In genomic region chr6:73310503-73310845, GRCh38 we compare ENCODE assay signal across 10 cellular contexts. TPM values are rescaled to one million over a fixed set of nuclear protein-coding genes. Genes with fewer than 3 reads are reported as not detected.
DNase-seq lines count a peak whose midpoint lies in the region; TF ChIP-seq lines count a peak whose summit lies in the region.
"Not testable (repeated sequence)": the region's sequence is repeated elsewhere in the genome, so short reads cannot be mapped to it uniquely, and the experiment has no call there.
"Had no signal": no experiment of that assay in that cellular context is flagged by ENCODE, and none has a peak within 500 bp of the region (broad histone marks: within the 10 kb centered on the region; RNA-seq: fewer than 3 reads in every experiment).

No MANE protein-coding gene starts in this region.

- 31% methylated on average over 4 of the region's 4 CpGs for WGBS in mammary epithelial cell (ENCODE audit: low coverage, missing lambda C conversion rate)
- 8 to 12% methylated on average over 4 of the region's 4 CpGs for WGBS in sigmoid colon, 2 donors

- TF ChIP-seq EP300 in sigmoid colon (IDR thresholded peaks at IDR 0.05): not testable (repeated sequence)

- H3K27me3 Mint-ChIP-seq in activated CD4-positive, alpha-beta memory T cell treated with anti-CD3 and anti-CD28 coated beads for 36 hours: peaks cover 23% of the 10 kb centered on the region
- H3K27me3 Mint-ChIP-seq in mesothelial cell of epicardium (ENCODE audit: low read depth): not testable (repeated sequence)

- H3K27ac ChIP-seq in mammary epithelial cell (ENCODE audit: insufficient read depth, low read depth, low read length); uterus: not testable (repeated sequence)
- H3K27ac ChIP-seq in sigmoid colon: peak overlapping the region in 3 of 4 donors; percentile 48 to 66 (median 54)

- H2AFZ ChIP-seq in Loucy (ENCODE audit: low read length): peak overlapping the region; percentile 98
- H2AFZ ChIP-seq in mammary epithelial cell (ENCODE audit: low read depth, low read length): peak overlapping the region; percentile 99

- not testable (repeated sequence) for H3K27me3 ChIP-seq in GM06990 (replicated peaks; ENCODE audit: control insufficient read depth, insufficient read depth, low read length); Loucy (ENCODE audit: insufficient read depth, low read length, poor library complexity, severe bottlenecking); mammary epithelial cell (ENCODE audit: insufficient read depth, low read length); uterus
- H3K27me3 ChIP-seq in sigmoid colon: peaks cover 4 to 13% (median 9%) of the 10 kb centered on the region in 3 donors

- TF ChIP-seq POLR2A in sigmoid colon (IDR thresholded peaks at IDR 0.05); uterus (IDR thresholded peaks at IDR 0.05): not testable (repeated sequence)

- H3K4me2 ChIP-seq in Loucy (ENCODE audit: low read depth, low read length, poor library complexity, severe bottlenecking) (peak overlapping the region; percentile 97), mammary epithelial cell (ENCODE audit: insufficient read depth, low read depth, low read length) (peak overlapping the region; percentile 99)

- TF ChIP-seq CTCF in GM06990 (IDR thresholded peaks at IDR 0.05; ENCODE audit: insufficient read depth, low read length, poor library complexity, severe bottlenecking); Loucy (conservative IDR thresholded peaks at IDR 0.05; ENCODE audit: low read length); mammary epithelial cell (conservative IDR thresholded peaks at IDR 0.05 in 1 of 2, IDR thresholded peaks at IDR 0.05 in 1 of 2; ENCODE audit: extremely low read depth in 1 of 2, insufficient read depth in 1 of 2, low read depth in 1 of 2, low read length in 2 of 2); fibroblast of villous mesenchyme (IDR thresholded peaks at IDR 0.05; ENCODE audit: insufficient read depth, low read depth, low read length); mesothelial cell of epicardium (IDR thresholded peaks at IDR 0.05; ENCODE audit: unreplicated experiment); sigmoid colon (IDR thresholded peaks at IDR 0.05); uterus (IDR thresholded peaks at IDR 0.05): not testable (repeated sequence)

- intact Hi-C loops in activated CD4-positive, alpha-beta memory T cell treated with anti-CD3 and anti-CD28 coated beads for 36 hours (cut with micrococcal nuclease): loop anchor here (2.0 to 10.0 kb wide), 2 partner anchors 78 to 686 kb away; partner anchors contain the start of gene KCNQ5
- intact Hi-C loops in mammary epithelial cell (cut with micrococcal nuclease); sigmoid colon (cut with DNase I); uterus (cut with DNase I; ENCODE audit: low total_unique reads): not testable (repeated sequence)

- H3K4me1 Mint-ChIP-seq in activated CD4-positive, alpha-beta memory T cell treated with anti-CD3 and anti-CD28 coated beads for 36 hours (ENCODE audit: low read depth): peaks cover 19% of the 10 kb centered on the region
- peaks cover 32% of the 10 kb centered on the region for H3K4me1 Mint-ChIP-seq in mesothelial cell of epicardium

- not testable (repeated sequence) for H3K9me3 ChIP-seq in Loucy (ENCODE audit: insufficient read depth, low read depth, low read length); mammary epithelial cell (replicated peaks; ENCODE audit: insufficient read depth, low read length); sigmoid colon; uterus

- H3K9me2 ChIP-seq in Loucy (replicated peaks; ENCODE audit: low read depth, low read length): not testable (repeated sequence)

- peak overlapping the region; percentile 77 for H3K27ac Mint-ChIP-seq in activated CD4-positive, alpha-beta memory T cell treated with anti-CD3 and anti-CD28 coated beads for 36 hours
- peak overlapping the region; percentile 96 for H3K27ac Mint-ChIP-seq in mesothelial cell of epicardium

- not testable (repeated sequence) for H4K20me1 ChIP-seq in Loucy (ENCODE audit: insufficient read depth, low read length, poor library complexity, severe bottlenecking); mammary epithelial cell (ENCODE audit: insufficient read depth, low read length)

- POLR2A ChIA-PET in activated CD4-positive, alpha-beta memory T cell treated with anti-CD3 and anti-CD28 coated beads for 36 hours (lab: Charles Lee): not testable (repeated sequence)

- not testable (repeated sequence) for H3F3A ChIP-seq in Loucy (ENCODE audit: low read depth)

- H3K4me1 ChIP-seq in Loucy (ENCODE audit: insufficient read depth, low read length, poor library complexity, severe bottlenecking): peaks cover 24% of the 10 kb centered on the region
- H3K4me1 ChIP-seq in mammary epithelial cell (ENCODE audit: insufficient read depth, low read length): peaks cover 12% of the 10 kb centered on the region
- peaks cover 0 to 22% (median 14%) of the 10 kb centered on the region in 4 donors for H3K4me1 ChIP-seq in sigmoid colon
- H3K4me1 ChIP-seq in uterus: not testable (repeated sequence)

- peak overlapping the region; percentile 91 for H3K4me3 Mint-ChIP-seq in activated CD4-positive, alpha-beta memory T cell treated with anti-CD3 and anti-CD28 coated beads for 36 hours
- peak overlapping the region; percentile 96 for H3K4me3 Mint-ChIP-seq in mesothelial cell of epicardium

- dilution Hi-C loops in mammary epithelial cell (cut with HindIII; ENCODE audit: low sequenced_read_pairs): not testable (repeated sequence)

- CTCF ChIA-PET in activated CD4-positive, alpha-beta memory T cell treated with anti-CD3 and anti-CD28 coated beads for 36 hours (lab: Charles Lee): interaction anchor here (3.4 kb wide), 1 partner anchor 17 kb away, joined by 15 read pairs; no protein-coding TSS in a partner anchor
- CTCF ChIA-PET in mammary epithelial cell (lab: Charles Lee; ENCODE audit: low non-redundant PET): not testable (repeated sequence)

- H3K9ac ChIP-seq in Loucy (ENCODE audit: low read depth, low read length, poor library complexity, severe bottlenecking): peak overlapping the region; percentile 92
- not testable (repeated sequence) for H3K9ac ChIP-seq in mammary epithelial cell (ENCODE audit: insufficient read depth, low read length)

- peak overlapping the region; percentile 88 for H3K4me3 ChIP-seq in GM06990 (replicated peaks; ENCODE audit: low read depth, low read length)
- H3K4me3 ChIP-seq in Loucy (ENCODE audit: low read length, poor library complexity, severe bottlenecking): peak overlapping the region; percentile 95
- peak overlapping the region; percentile 66 to 71 (median 66) for H3K4me3 ChIP-seq in mammary epithelial cell (replicated peaks in 1 of 3; ENCODE audit: insufficient read depth in 1 of 3, low read depth in 2 of 3, low read length in 3 of 3)
- H3K4me3 ChIP-seq in fibroblast of villous mesenchyme (ENCODE audit: low read depth, low read length): peak overlapping the region; percentile 66
- H3K4me3 ChIP-seq in sigmoid colon: peak overlapping the region; percentile 48 to 59 (median 56)
- H3K4me3 ChIP-seq in uterus: peak overlapping the region; percentile 60 to 63

- BruUV-seq in mammary epithelial cell (replicated peaks; lab: Mats Ljungman, UMichigan): not testable (repeated sequence)

- in situ Hi-C loops in mammary epithelial cell (cut with MboI; ENCODE audit: low sequenced_read_pairs in 2 of 2): not testable (repeated sequence)

- not testable (repeated sequence) for DNase-seq in GM06990 (ENCODE audit: extremely low read depth, insufficient read length); activated CD4-positive, alpha-beta memory T cell treated with anti-CD3 and anti-CD28 coated beads for 36 hours; mammary epithelial cell; fibroblast of villous mesenchyme (ENCODE audit: low read depth); mesothelial cell of epicardium (ENCODE audit: low spot score in 2 of 2, unreplicated experiment in 2 of 2); sigmoid colon; uterus

- H3K36me3 Mint-ChIP-seq in activated CD4-positive, alpha-beta memory T cell treated with anti-CD3 and anti-CD28 coated beads for 36 hours: not testable (repeated sequence)
- H3K36me3 Mint-ChIP-seq in mesothelial cell of epicardium: peaks cover 30% of the 10 kb centered on the region

- H3K36me3 ChIP-seq in GM06990 (ENCODE audit: control insufficient read depth, insufficient read depth, low read length); Loucy (ENCODE audit: insufficient read depth, low read length); mammary epithelial cell (ENCODE audit: insufficient read depth, low read length); sigmoid colon; uterus: not testable (repeated sequence)

- H3K79me2 ChIP-seq in Loucy (ENCODE audit: insufficient read depth, low read length) (peaks cover 37% of the 10 kb centered on the region), mammary epithelial cell (ENCODE audit: insufficient read depth, low read length) (peaks cover 19% of the 10 kb centered on the region)

- H3K9me3 Mint-ChIP-seq in activated CD4-positive, alpha-beta memory T cell treated with anti-CD3 and anti-CD28 coated beads for 36 hours: not testable (repeated sequence)
- peaks cover 24% of the 10 kb centered on the region for H3K9me3 Mint-ChIP-seq in mesothelial cell of epicardium

RNA-seq across cellular contexts. Expression of gene DPPA5, which starts 43.6 kb away (rescaled TPM):
- not detected for total RNA-seq in activated CD4-positive, alpha-beta memory T cell treated with anti-CD3 and anti-CD28 coated beads for 36 hours
- total RNA-seq in mammary epithelial cell (not detected), fibroblast of villous mesenchyme (not detected in 2 replicates), mesothelial cell of epicardium (not detected in 3 replicates), sigmoid colon (not detected), uterus (not detected)
- polyA plus RNA-seq in mammary epithelial cell (not detected), sigmoid colon (not detected)
- polyA minus RNA-seq in mammary epithelial cell: not detected
- total RNA-seq: HepG2, SJCRH30 had no signal
- polyA plus RNA-seq: HepG2 had no signal

RNA-seq across cellular contexts. Expression of gene KHDC1, which starts 47.5 kb away (rescaled TPM):
- 1 to 10 TPM; 4.0 to 4.6 TPM for total RNA-seq in activated CD4-positive, alpha-beta memory T cell treated with anti-CD3 and anti-CD28 coated beads for 36 hours
- 1 to 10 TPM in 1 of 2 donors, under 1 TPM in 1; 0.71 to 1.2 TPM for total RNA-seq in mammary epithelial cell
- 3.6 TPM for polyA plus RNA-seq in mammary epithelial cell
- polyA minus RNA-seq in mammary epithelial cell: 10.1 TPM
- 2.6 and 3.9 TPM in 2 replicates for total RNA-seq in fibroblast of villous mesenchyme
- total RNA-seq in mesothelial cell of epicardium: 9.5 to 10.2 TPM (median 10.2 TPM) in 3 replicates
- total RNA-seq in sigmoid colon: 1 to 10 TPM in 3 of 4 donors, under 1 TPM in 1; 0.95 to 2.1 (median 1.4) TPM
- 1 to 10 TPM in 2 of 3 donors, not detected in 1; 1.2 to 2.0 TPM for polyA plus RNA-seq in sigmoid colon
- total RNA-seq in uterus: 1 to 10 TPM in 3 of 4 donors, not detected in 1; 1.0 to 4.8 (median 1.8) TPM
- total RNA-seq: HepG2, SJCRH30 had no signal
- polyA plus RNA-seq: HepG2 had no signal

RNA-seq across cellular contexts. Expression of gene KHDC3L, which starts 52.0 kb away (rescaled TPM):
- not detected for total RNA-seq in activated CD4-positive, alpha-beta memory T cell treated with anti-CD3 and anti-CD28 coated beads for 36 hours
- total RNA-seq in mammary epithelial cell (not detected), fibroblast of villous mesenchyme (not detected in 2 replicates), mesothelial cell of epicardium (0.27 TPM in 1 of 3 replicates, not detected in the others), sigmoid colon (not detected), uterus (under 1 TPM in 1 of 4 donors, not detected in 3; 0.28 TPM)
- polyA plus RNA-seq in mammary epithelial cell (not detected), sigmoid colon (not detected)
- not detected for polyA minus RNA-seq in mammary epithelial cell
- total RNA-seq: HepG2, SJCRH30 had no signal
- polyA plus RNA-seq: HepG2 had no signal

RNA-seq across cellular contexts. Expression of gene OOEP, which starts 59.2 kb away (rescaled TPM):
- under 1 TPM in 1 of 2 experiments, not detected in 1; 0.45 TPM for total RNA-seq in activated CD4-positive, alpha-beta memory T cell treated with anti-CD3 and anti-CD28 coated beads for 36 hours
- total RNA-seq in mammary epithelial cell (under 1 TPM in 1 of 2 donors, not detected in 1; 0.17 TPM), fibroblast of villous mesenchyme (under 0.01 and 0.32 TPM in 2 replicates), mesothelial cell of epicardium (not detected in 3 replicates), sigmoid colon (not detected), uterus (not detected)
- polyA plus RNA-seq in mammary epithelial cell (not detected), sigmoid colon (under 1 TPM in 2 of 3 donors, not detected in 1; 0.23 to 0.60 TPM)
- not detected for polyA minus RNA-seq in mammary epithelial cell
- total RNA-seq: HepG2, SJCRH30 had no signal
- polyA plus RNA-seq: HepG2 had no signal
